Comparison of ENCODE assay signal across 20 cellular contexts in genomic region chr7:18936265-18936664, GRCh38.
"Had no signal": no experiment of that assay in that cellular context is flagged by ENCODE, and none has a peak within 500 bp of the region (broad histone marks: within the 10 kb centered on the region; RNA-seq: fewer than 3 reads in every experiment).

No MANE protein-coding gene starts in this region.

- H3K4me3 ChIP-seq: cardiac muscle cell, esophagus muscularis mucosa, hepatocyte, left ventricle myocardium inferior, mucosa of descending colon, tibial artery had no signal

- H3K27me3 Mint-ChIP-seq: activated naive CD8-positive, alpha-beta T cell treated with anti-CD3 and anti-CD28 coated beads, Interleukin-2, amount 50 U/mL, for 24 hours; memory B cell; stimulated activated memory B cell treated with anti-CD40 and anti-IgM and Interleukin-4, amounts not matched to agents 10 μg/mL and 1 μg/mL and 100 μg/mL, for 72 hours had no signal

- H3K9me3 Mint-ChIP-seq: stimulated activated memory B cell treated with anti-CD40 and anti-IgM and Interleukin-4, amounts not matched to agents 10 μg/mL and 1 μg/mL and 100 μg/mL, for 72 hours had no signal

- ATAC-seq: activated CD4-positive, CD25-positive, alpha-beta regulatory T cell treated with anti-CD3 and anti-CD28 coated beads, Interleukin-2, amount 50 U/mL, for 24 hours; activated naive CD8-positive, alpha-beta T cell treated with anti-CD3 and anti-CD28 coated beads, Interleukin-2, amount 50 U/mL, for 24 hours; mucosa of descending colon; natural killer cell; stimulated activated memory B cell treated with anti-CD40 and anti-IgM and Interleukin-4, amounts not matched to agents 10 μg/mL and 1 μg/mL and 100 μg/mL, for 72 hours had no signal

- DNase-seq: activated CD4-positive, alpha-beta T cell treated with anti-CD3 and anti-CD28 coated beads, Interleukin-2, amount 50 U/mL, for 4 hours; activated naive CD4-positive, alpha-beta T cell treated with anti-CD3 and anti-CD28 coated beads for 36 hours; activated naive CD8-positive, alpha-beta T cell treated with anti-CD3 and anti-CD28 coated beads, Interleukin-2, amount 50 U/mL, for 24 hours; kidney; left ventricle myocardium inferior; mucosa of descending colon; natural killer cell; stimulated activated CD4-positive, alpha-beta T cell treated with anti-CD3 and anti-CD28 coated beads, Interleukin-2, amount 100 ng/mL, for 48 hours; T-helper 1 cell; T1000; tibial artery had no signal

- FAIRE-seq: colon, kidney, urothelium cell line had no signal

- H3K4me1 Mint-ChIP-seq: activated naive CD8-positive, alpha-beta T cell treated with anti-CD3 and anti-CD28 coated beads, Interleukin-2, amount 50 U/mL, for 24 hours; memory B cell; natural killer cell; stimulated activated memory B cell treated with anti-CD40 and anti-IgM and Interleukin-4, amounts not matched to agents 10 μg/mL and 1 μg/mL and 100 μg/mL, for 72 hours had no signal

- H3K36me3 Mint-ChIP-seq: natural killer cell had no signal

- H3K4me3 Mint-ChIP-seq: activated naive CD4-positive, alpha-beta T cell treated with anti-CD3 and anti-CD28 coated beads for 36 hours; activated naive CD8-positive, alpha-beta T cell treated with anti-CD3 and anti-CD28 coated beads, Interleukin-2, amount 50 U/mL, for 24 hours; memory B cell; natural killer cell; stimulated activated memory B cell treated with anti-CD40 and anti-IgM and Interleukin-4, amounts not matched to agents 10 μg/mL and 1 μg/mL and 100 μg/mL, for 72 hours had no signal

- H3K27ac Mint-ChIP-seq: activated naive CD4-positive, alpha-beta T cell treated with anti-CD3 and anti-CD28 coated beads for 36 hours; activated naive CD8-positive, alpha-beta T cell treated with anti-CD3 and anti-CD28 coated beads, Interleukin-2, amount 50 U/mL, for 24 hours; activated T-helper 2 cell treated with anti-CD3 and anti-CD28 coated beads, Interferon-gamma antibody, Interleukin-2, Interleukin-4, amounts not matched to agents 10 μg/mL and 5 μg/mL and 100 μg/mL, durations not matched to agents 14 hours and 24 hours and 36 hours; memory B cell; natural killer cell; stimulated activated memory B cell treated with anti-CD40 and anti-IgM and Interleukin-4, amounts not matched to agents 10 μg/mL and 1 μg/mL and 100 μg/mL, for 72 hours had no signal
